13 cellular contexts compared by ENCODE assay signal in genomic region chr21:38310619-38311018, GRCh38. TPM values are rescaled to one million over a fixed set of nuclear protein-coding genes. Genes with fewer than 3 reads are reported as not detected.
DNase-seq lines count a peak whose midpoint lies in the region; ATAC-seq, FAIRE-seq and TF ChIP-seq lines count a peak whose summit lies in the region.
"Had no signal": no experiment of that assay in that cellular context is flagged by ENCODE, and none has a peak within 500 bp of the region (broad histone marks: within the 10 kb centered on the region; RNA-seq: fewer than 3 reads in every experiment).

No MANE protein-coding gene starts in this region.

- intact Hi-C loops in CD4-positive, alpha-beta memory T cell (cut with micrococcal nuclease) = no loop called here

- peaks cover 11% of the 10 kb centered on the region for H3K27me3 Mint-ChIP-seq in nephron (ENCODE audit: low read depth)
- H3K27me3 Mint-ChIP-seq in CD4-positive, alpha-beta memory T cell = peaks cover 0 to 2% of the 10 kb centered on the region in 2 donors
- H3K27me3 Mint-ChIP-seq: activated B cell treated with CpG ODN at 0.5 μM for 24 hours had no signal

- CTCF ChIA-PET in CD4-positive, alpha-beta memory T cell (lab: Charles Lee; ENCODE audit: partially characterized antibody) = interaction anchor here (1.7 kb wide), 1 partner anchor 91 kb away, joined by 5 read pairs; no protein-coding TSS in a partner anchor

- in situ Hi-C loops in Caki2 (cut with HindIII; ENCODE audit: low pct_unique_long_range_greater_than_20kb, low sequenced_read_pairs) = no loop called here

- no peaks in the 10 kb centered on the region for H3K9me3 ChIP-seq in CD4-positive, alpha-beta memory T cell (ENCODE audit: control insufficient read depth in 1 of 2, low read length in 2 of 2)
- H3K9me3 ChIP-seq: gastrocnemius medialis, prostate gland had no signal

- H3K27ac Mint-ChIP-seq in nephron = peak overlapping the region; percentile 31 to 93 (median 72)
- H3K27ac Mint-ChIP-seq in CD4-positive, alpha-beta memory T cell = no peak overlapping the region
- H3K27ac Mint-ChIP-seq: activated B cell treated with CpG ODN at 0.5 μM for 24 hours had no signal

- ATAC-seq in HG03039 (IDR thresholded peaks at IDR 0.05; ENCODE audit: unreplicated experiment) = no peak
- ATAC-seq: gastrocnemius medialis had no signal

- H3K27ac ChIP-seq in CD4-positive, alpha-beta memory T cell (ENCODE audit: low read depth, low read length) = no peak overlapping the region
- H3K27ac ChIP-seq: gastrocnemius medialis, prostate gland had no signal

- no peak overlapping the region for H3K4me3 Mint-ChIP-seq in nephron
- H3K4me3 Mint-ChIP-seq in CD4-positive, alpha-beta memory T cell = no peak overlapping the region
- H3K4me3 Mint-ChIP-seq: activated B cell treated with CpG ODN at 0.5 μM for 24 hours had no signal

- H3K27me3 ChIP-seq in bronchial epithelial cell (ENCODE audit: control insufficient read depth, insufficient read depth, low read length) = no peaks in the 10 kb centered on the region
- no peaks in the 10 kb centered on the region for H3K27me3 ChIP-seq in CD4-positive, alpha-beta memory T cell (ENCODE audit: insufficient read depth, low read length)
- H3K27me3 ChIP-seq: gastrocnemius medialis had no signal

- H3K4me1 ChIP-seq in CD4-positive, alpha-beta memory T cell (ENCODE audit: insufficient read depth, low read length) = peaks cover 5% of the 10 kb centered on the region
- H3K4me1 ChIP-seq: gastrocnemius medialis, prostate gland had no signal

- no peaks in the 10 kb centered on the region for H3K36me3 ChIP-seq in bronchial epithelial cell (ENCODE audit: control insufficient read depth, insufficient read depth, low read length)
- no peaks in the 10 kb centered on the region for H3K36me3 ChIP-seq in CD4-positive, alpha-beta memory T cell (ENCODE audit: insufficient read depth, low read length)
- H3K36me3 ChIP-seq: gastrocnemius medialis, prostate gland had no signal

- no peak for TF ChIP-seq CTCF in bronchial epithelial cell (IDR thresholded peaks at IDR 0.05; ENCODE audit: insufficient read depth, low read length, severe bottlenecking)
- TF ChIP-seq CTCF in nephron (IDR thresholded peaks at IDR 0.05; ENCODE audit: unreplicated experiment in 3 of 3) = no peak

- H3K4me1 Mint-ChIP-seq in nephron = peaks cover 64% of the 10 kb centered on the region
- peaks cover 3 to 11% (median 5%) of the 10 kb centered on the region in 4 donors for H3K4me1 Mint-ChIP-seq in CD4-positive, alpha-beta memory T cell
- H3K4me1 Mint-ChIP-seq: activated B cell treated with CpG ODN at 0.5 μM for 24 hours had no signal

- H3K4me3 ChIP-seq in bronchial epithelial cell (ENCODE audit: low read depth, low read length) = no peak overlapping the region
- H3K4me3 ChIP-seq in CD4-positive, alpha-beta memory T cell (ENCODE audit: low read length in 2 of 2) = no peak overlapping the region
- H3K4me3 ChIP-seq: gastrocnemius medialis, prostate gland had no signal

- DNase-seq in Caki2 (ENCODE audit: low read depth) = peak; percentile 73
- peak; percentile 83 for DNase-seq in NCI-H2107 (lab: John Stamatoyannopoulos, UW)
- peak; percentile 91 for DNase-seq in bronchial epithelial cell (ENCODE audit: low read depth)
- DNase-seq in CD4-positive, alpha-beta memory T cell = no peak
- no peak for DNase-seq in stimulated activated CD4-positive, alpha-beta T cell treated with anti-CD3 and anti-CD28 coated beads, Interleukin-2, amount 100 ng/mL, for 48 hours
- DNase-seq in middle frontal gyrus (ENCODE audit: extremely low spot score, low spot score) = no peak
- DNase-seq: activated B cell treated with CpG ODN at 0.5 μM for 24 hours, DMS 273 treated with DMSO at 0.1 percent for 48 hours, gastrocnemius medialis, NCI-H1105 treated with DMSO at 0.1 percent for 48 hours had no signal

- peaks cover 4% of the 10 kb centered on the region for H3K9me3 Mint-ChIP-seq in nephron
- peaks cover 0 to 3% (median 0%) of the 10 kb centered on the region in 8 donors for H3K9me3 Mint-ChIP-seq in CD4-positive, alpha-beta memory T cell
- H3K9me3 Mint-ChIP-seq: activated B cell treated with CpG ODN at 0.5 μM for 24 hours had no signal

- POLR2A ChIA-PET in CD4-positive, alpha-beta memory T cell (lab: Charles Lee; ENCODE audit: partially characterized antibody) = no interaction called here

- peaks cover 3% of the 10 kb centered on the region for H3K36me3 Mint-ChIP-seq in nephron (ENCODE audit: low read depth)
- no peaks in the 10 kb centered on the region for H3K36me3 Mint-ChIP-seq in CD4-positive, alpha-beta memory T cell

- FAIRE-seq in bronchial epithelial cell (lab: Jason Lieb, UNC) = no peak

RNA-seq across cellular contexts. Expression of gene KCNJ15, which starts 53.8 kb away (rescaled TPM):
- total RNA-seq in Caki2 (2014; rRNA removed; shearing (Covaris generic); ENCODE audit: low replicate concordance) = not detected in 2 replicates
- 0.38 and 2.1 TPM in 2 replicates for total RNA-seq in bronchial epithelial cell
- 1 to 10 TPM in 1 of 2 experiments, under 1 TPM in 1; 0.17 to 1.1 TPM for total RNA-seq in CD4-positive, alpha-beta memory T cell
- under 1 TPM; 0.47 to 0.55 TPM for polyA plus RNA-seq in CD4-positive, alpha-beta memory T cell
- total RNA-seq: activated B cell treated with CpG ODN at 0.5 μM for 24 hours had no signal

Comparison
In these comparisons a context has a peak if more than half of its experiments do, and no peak if none do; other contexts are left out.
1. DNase-seq: peak in Caki2 (single experiment), NCI-H2107 (single experiment) and bronchial epithelial cell (single experiment); none in CD4-positive, alpha-beta memory T cell (0 of 5), stimulated activated CD4-positive, alpha-beta T cell treated with anti-CD3 and anti-CD28 coated beads, Interleukin-2, amount 100 ng/mL, for 48 hours (0 of 2) and middle frontal gyrus (single experiment).
2. H3K27ac Mint-ChIP-seq: peak in nephron (3 of 3); none in CD4-positive, alpha-beta memory T cell (0 of 7).